In the genomic region with DNA sequence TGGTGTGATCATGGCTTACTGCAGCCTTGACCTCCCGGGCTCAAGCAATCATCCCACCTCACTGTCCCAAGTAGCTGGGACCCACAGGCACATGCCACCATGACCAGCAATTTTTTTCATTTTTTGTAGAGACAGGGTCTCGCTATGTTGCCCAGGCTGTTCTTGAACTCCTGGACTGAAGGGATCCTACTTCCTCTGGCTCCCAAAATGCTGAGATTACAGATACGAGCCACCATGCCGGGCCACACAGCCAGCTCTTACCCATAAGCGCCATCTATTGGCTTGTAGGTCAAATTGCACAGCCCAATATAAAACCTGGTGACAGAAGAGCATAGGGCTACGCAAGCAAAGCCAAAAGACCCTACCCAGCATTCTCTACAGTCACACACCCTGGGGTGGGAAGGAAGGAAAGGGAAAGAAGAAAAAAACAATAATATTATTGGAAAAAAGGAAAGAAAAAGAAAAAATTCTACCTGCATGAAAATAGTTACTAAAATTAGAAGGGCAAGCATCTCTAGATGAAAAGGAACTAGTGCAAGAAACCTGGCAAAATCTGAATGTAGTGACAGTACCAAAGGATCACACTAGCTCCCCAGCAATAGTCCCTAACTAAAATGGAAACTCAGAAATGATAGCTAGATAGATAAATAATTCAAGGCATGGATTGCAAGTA, we compare ENCODE assay signal across 8 cellular contexts. TPM values are rescaled to one million over a fixed set of nuclear protein-coding genes. Genes with fewer than 3 reads are reported as not detected.
A peak's percentile ranks its signal among the peaks of the same experiment; 100 is the strongest.
DNase-seq lines count a peak whose midpoint lies in the region; ATAC-seq and TF ChIP-seq lines count a peak whose summit lies in the region.

No MANE protein-coding gene starts in this region.

- DNase-seq in A172 (ENCODE audit: low spot score): peak; percentile 57
- DNase-seq in GM06990 (ENCODE audit: extremely low read depth, insufficient read length): no peak
- peak; percentile 73 to 81 for DNase-seq in NCI-H2081 (lab: John Stamatoyannopoulos, UW)
- peak; percentile 13 for DNase-seq in activated CD4-positive, alpha-beta T cell treated with anti-CD3 and anti-CD28 coated beads, Interleukin-2, amount 50 U/mL, for 1 hour
- DNase-seq in heart right ventricle: no peak
- DNase-seq in stimulated activated CD4-positive, alpha-beta T cell treated with anti-CD3 and anti-CD28 coated beads, Interleukin-1b, Interleukin-23, amount 100 ng/mL, for 48 hours: peak; percentile 31

- H3K4me1 ChIP-seq in heart right ventricle: peaks cover 0 to 32% (median 0%) of the 10 kb centered on the region in 9 donors

- intact Hi-C loops in heart right ventricle (cut with DNase I): loop anchor here in 8 of 10 donors (2.0 to 10.0 kb wide), 7 partner anchors 208 to 266 kb away; no protein-coding TSS in a partner anchor

- no peak overlapping the region for H3K27ac ChIP-seq in heart right ventricle

- no peaks in the 10 kb centered on the region; the same call in 1 of the 2 replicates for H3K27me3 ChIP-seq in GM06990 (replicated peaks; ENCODE audit: control insufficient read depth, insufficient read depth, low read length)
- H3K27me3 ChIP-seq in heart right ventricle: peaks cover 0 to 5% (median 0%) of the 10 kb centered on the region in 7 donors

- H3K4me3 ChIP-seq in GM06990 (replicated peaks; ENCODE audit: low read depth, low read length): no peak overlapping the region
- H3K4me3 ChIP-seq in heart right ventricle: no peak overlapping the region

- ATAC-seq in HG02623 (IDR thresholded peaks at IDR 0.05; ENCODE audit: unreplicated experiment) (peak; percentile 83), heart right ventricle (peak in 4 of 8 donors; percentile 35 to 51 (median 46)), HG02981 (IDR thresholded peaks at IDR 0.05; ENCODE audit: unreplicated experiment) (no peak)

- peak; percentile 84 for TF ChIP-seq CTCF in GM06990 (IDR thresholded peaks at IDR 0.05; ENCODE audit: insufficient read depth, low read length, poor library complexity, severe bottlenecking)
- peak in 8 of 9 donors; percentile 41 to 76 (median 58) for TF ChIP-seq CTCF in heart right ventricle (IDR thresholded peaks at IDR 0.05)

- WGBS in heart right ventricle, 2 donors: 32 to 34% methylated on average over 6 of the region's 6 CpGs

- H3K36me3 ChIP-seq in GM06990 (ENCODE audit: control insufficient read depth, insufficient read depth, low read length) (no peaks in the 10 kb centered on the region), heart right ventricle (no peaks in the 10 kb centered on the region)

- peaks cover 0 to 4% (median 0%) of the 10 kb centered on the region in 11 donors for H3K9me3 ChIP-seq in heart right ventricle

RNA-seq across cellular contexts. Expression of gene AMPH, which starts 29.4 kb away (rescaled TPM):
- 12.4 and 13.4 TPM in 2 replicates for total RNA-seq in A172 (2014; rRNA removed; shearing (Covaris generic))
- 1 to 10 TPM; 1.3 to 3.5 (median 2.8) TPM for total RNA-seq in heart right ventricle
- 1 to 10 TPM in 1 of 2 donors, under 1 TPM in 1; 0.95 to 1.2 TPM for polyA plus RNA-seq in heart right ventricle

Comparison
In these comparisons a context has a peak if more than half of its experiments do, and no peak if none do; other contexts are left out.
1. DNase-seq: peak in A172 (single experiment), NCI-H2081 (2 of 2), activated CD4-positive, alpha-beta T cell treated with anti-CD3 and anti-CD28 coated beads, Interleukin-2, amount 50 U/mL, for 1 hour (single experiment) and stimulated activated CD4-positive, alpha-beta T cell treated with anti-CD3 and anti-CD28 coated beads, Interleukin-1b, Interleukin-23, amount 100 ng/mL, for 48 hours (single experiment); none in GM06990 (single experiment) and heart right ventricle (0 of 2).